Comparison of ENCODE assay signal across 15 cellular contexts in the genomic region with DNA sequence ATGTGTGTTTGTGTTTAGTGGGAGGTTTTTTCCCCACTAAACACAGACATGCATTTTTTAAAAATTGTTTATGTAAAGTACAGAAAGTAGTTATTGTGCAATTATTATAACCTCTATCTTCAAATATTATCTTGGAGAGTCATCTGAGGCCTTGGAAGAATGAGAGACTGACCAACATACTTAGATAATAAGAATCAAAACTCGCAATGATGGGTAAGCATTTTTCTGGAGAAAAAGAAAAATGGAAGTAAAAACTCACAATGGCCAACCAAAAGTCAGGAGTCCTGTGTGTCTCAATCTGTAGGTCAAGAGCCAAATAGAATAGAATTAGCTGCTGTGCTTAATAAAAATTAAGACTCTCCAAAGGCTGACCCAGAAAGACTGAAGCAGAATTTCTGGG.
"Had no signal": no experiment of that assay in that cellular context is flagged by ENCODE, and none has a peak within 500 bp of the region (broad histone marks: within the 10 kb centered on the region; RNA-seq: fewer than 3 reads in every experiment).

No MANE protein-coding gene starts in this region.

- H3K9me3 ChIP-seq: colonic mucosa, gastroesophageal sphincter, sigmoid colon, vagina had no signal

- H3K4me1 ChIP-seq: colonic mucosa, gastroesophageal sphincter, sigmoid colon had no signal

- H3K27me3 ChIP-seq: colonic mucosa, dorsolateral prefrontal cortex, gastroesophageal sphincter, sigmoid colon, vagina had no signal

- H3K36me3 ChIP-seq: colonic mucosa, gastroesophageal sphincter, sigmoid colon, vagina had no signal

- H3K4me3 ChIP-seq: colonic mucosa, dorsolateral prefrontal cortex, gastroesophageal sphincter, sigmoid colon, vagina had no signal

- DNase-seq: activated CD4-positive, alpha-beta T cell treated with anti-CD3 and anti-CD28 coated beads, Interleukin-2, amount 10 ng/mL, durations not matched to agents 24 days and 14 days; activated CD8-positive, alpha-beta T cell treated with anti-CD3 and anti-CD28 coated beads, Interleukin-2, amount 10 ng/mL, durations not matched to agents 7 days and 5 days; activated gamma-delta T cell treated with Interleukin-2 at 50 U/mL for 16 hours; colonic mucosa; dorsolateral prefrontal cortex; effector memory CD8-positive, alpha-beta T cell; head of caudate nucleus; hypothalamus; left colon; sigmoid colon; stimulated activated CD4-positive, alpha-beta T cell treated with anti-CD3 and anti-CD28 coated beads, Interleukin-2, amount 100 ng/mL, for 48 hours; stimulated activated CD8-positive, alpha-beta memory T cell treated with anti-CD3 and anti-CD28 coated beads, Interleukin-4, amount 100 ng/mL, for 48 hours; stimulated activated naive B cell treated with anti-CD40 and anti-IgM and Interleukin-4, amounts not matched to agents 10 μg/mL and 1 μg/mL and 100 μg/mL, for 72 hours had no signal

- H3K27ac ChIP-seq: colonic mucosa, dorsolateral prefrontal cortex, gastroesophageal sphincter, sigmoid colon, vagina had no signal
